ENCODE assay signal across 13 cellular contexts in genomic region chr11:954392-955144, GRCh38. TPM values are rescaled to one million over a fixed set of nuclear protein-coding genes. Genes with fewer than 3 reads are reported as not detected.
DNase-seq lines count a peak whose midpoint lies in the region; ATAC-seq, FAIRE-seq and TF ChIP-seq lines count a peak whose summit lies in the region.
"Had no signal": no experiment of that assay in that cellular context is flagged by ENCODE, and none has a peak within 500 bp of the region (broad histone marks: within the 10 kb centered on the region; RNA-seq: fewer than 3 reads in every experiment).

No MANE protein-coding gene starts in this region.

- H3K27me3 Mint-ChIP-seq in CD4-positive, alpha-beta T cell, result no peaks in the 10 kb centered on the region
- H3K27me3 Mint-ChIP-seq in astrocyte (ENCODE audit: low read depth, unreplicated experiment) (no peaks in the 10 kb centered on the region), naive B cell (no peaks in the 10 kb centered on the region)

- WGBS in IMR-90 (ENCODE audit: extremely low coverage in 2 of 2, insufficient read length in 1 of 2), 2 experiments, result 94 to 100% methylated on average over 3 of the region's 5 CpGs

- peaks cover 2% of the 10 kb centered on the region for H3K9me3 Mint-ChIP-seq in CD4-positive, alpha-beta T cell
- H3K9me3 Mint-ChIP-seq in astrocyte (ENCODE audit: unreplicated experiment), result no peaks in the 10 kb centered on the region
- peaks cover 0 to 5% (median 3%) of the 10 kb centered on the region in 7 donors for H3K9me3 Mint-ChIP-seq in naive B cell

- H4K20me1 ChIP-seq in IMR-90 (ENCODE audit: insufficient read depth, low read length), result peaks cover 70% of the 10 kb centered on the region
- H4K20me1 ChIP-seq in astrocyte (ENCODE audit: insufficient read depth, low read length), result peaks cover 90% of the 10 kb centered on the region

- H3K14ac ChIP-seq in IMR-90 (replicated peaks; ENCODE audit: low read depth, low read length), result no peak overlapping the region

- CTCF ChIA-PET in CD4-positive, alpha-beta T cell (lab: Charles Lee), result no interaction called here
- CTCF ChIA-PET in IMR-90 (lab: Yijun Ruan, JAX), result interaction anchor here (0.8 kb wide), 1 partner anchor 9 kb away, joined by 3 read pairs; no protein-coding TSS in a partner anchor

- no peak overlapping the region for H3K56ac ChIP-seq in IMR-90 (ENCODE audit: extremely low read depth, insufficient read depth, low read length)

- no peak overlapping the region for H3K4me3 Mint-ChIP-seq in CD4-positive, alpha-beta T cell
- H3K4me3 Mint-ChIP-seq in astrocyte (ENCODE audit: unreplicated experiment) (no peak overlapping the region), naive B cell (peak overlapping the region in 6 of 8 donors; percentile 12 to 86 (median 44))

- no peak overlapping the region for H2BK120ac ChIP-seq in IMR-90 (ENCODE audit: low read depth, low read length)

- peaks cover 4% of the 10 kb centered on the region for H3K9me3 ChIP-seq in CD4-positive, alpha-beta T cell (ENCODE audit: control insufficient read depth, low read length)
- H3K9me3 ChIP-seq in IMR-90 (ENCODE audit: control insufficient read depth, insufficient read depth, low read length), result no peaks in the 10 kb centered on the region
- H3K9me3 ChIP-seq in astrocyte (ENCODE audit: insufficient read depth, low read depth, low read length), result no peaks in the 10 kb centered on the region
- no peaks in the 10 kb centered on the region for H3K9me3 ChIP-seq in lower lobe of right lung
- H3K9me3 ChIP-seq: thoracic aorta had no signal

- in situ Hi-C loops in IMR-90 (cut with MboI; ENCODE audit: low sequenced_read_pairs), result no loop called here

- no peak overlapping the region for H2AK9ac ChIP-seq in IMR-90 (replicated peaks; ENCODE audit: low read depth, low read length, poor library complexity)

- no peak overlapping the region for H3K4ac ChIP-seq in IMR-90 (ENCODE audit: low read depth, low read length)

- no peak for TF ChIP-seq CTCF in CD4-positive, alpha-beta T cell (IDR thresholded peaks at IDR 0.05)
- TF ChIP-seq CTCF in IMR-90 (conservative IDR thresholded peaks at IDR 0.05; ENCODE audit: low read depth, low read length) (no peak), astrocyte (IDR thresholded peaks at IDR 0.05; ENCODE audit: insufficient read depth, low read depth, low read length) (no peak), lower lobe of right lung (IDR thresholded peaks at IDR 0.05) (no peak)

- H3K79me1 ChIP-seq in IMR-90 (ENCODE audit: low read depth in 1 of 2, low read length in 2 of 2), result peaks cover 23 to 77% of the 10 kb centered on the region in 2 experiments

- peaks cover 15% of the 10 kb centered on the region for H3K4me1 ChIP-seq in IMR-90 (ENCODE audit: control insufficient read depth, insufficient read depth, low read length)
- no peaks in the 10 kb centered on the region for H3K4me1 ChIP-seq in astrocyte (ENCODE audit: insufficient read depth, low read length)
- H3K4me1 ChIP-seq in lower lobe of right lung, result peaks cover 27% of the 10 kb centered on the region

- no peak overlapping the region for H4K5ac ChIP-seq in IMR-90 (ENCODE audit: low read depth, low read length)

- peaks cover 28% of the 10 kb centered on the region for H3K4me1 Mint-ChIP-seq in CD4-positive, alpha-beta T cell (ENCODE audit: low read depth)
- H3K4me1 Mint-ChIP-seq in astrocyte (ENCODE audit: low read depth, unreplicated experiment) (peaks cover 34% of the 10 kb centered on the region), naive B cell (peaks cover 36 to 48% (median 39%) of the 10 kb centered on the region in 3 donors)

- no peak for ATAC-seq in CD4-positive, alpha-beta T cell (ENCODE audit: poor library complexity)
- no peak for ATAC-seq in IMR-90 (ENCODE audit: low read depth)
- ATAC-seq in naive B cell (ENCODE audit: low read depth in 2 of 2), result peak; percentile 50 to 55
- no peak for ATAC-seq in lower lobe of right lung

- H3K27me3 ChIP-seq in CD4-positive, alpha-beta T cell (ENCODE audit: control insufficient read depth, insufficient read depth, low read length), result no peaks in the 10 kb centered on the region
- H3K27me3 ChIP-seq in IMR-90 (ENCODE audit: control insufficient read depth, insufficient read depth, low read length) (no peaks in the 10 kb centered on the region), astrocyte (ENCODE audit: insufficient read depth, low read length) (no peaks in the 10 kb centered on the region), lower lobe of right lung (ENCODE audit: low read depth) (no peaks in the 10 kb centered on the region)

- peaks cover 20% of the 10 kb centered on the region; the same call in 1 of the 2 replicates for H3K9me1 ChIP-seq in IMR-90 (ENCODE audit: insufficient read depth, low read length)

- H4K91ac ChIP-seq in IMR-90 (ENCODE audit: insufficient read depth, low read depth, low read length), result no peak overlapping the region

- H4K8ac ChIP-seq in IMR-90 (ENCODE audit: low read depth in 2 of 2, low read length in 2 of 2), result no peak overlapping the region

- H3K4me2 ChIP-seq in IMR-90 (ENCODE audit: low read depth, low read length) (no peak overlapping the region), astrocyte (ENCODE audit: low read length) (no peak overlapping the region)

- H2AFZ ChIP-seq in IMR-90 (replicated peaks; ENCODE audit: low read length, poor library complexity) (no peak overlapping the region), astrocyte (ENCODE audit: low read depth, low read length) (no peak overlapping the region)

- no peak overlapping the region for H3K27ac ChIP-seq in CD4-positive, alpha-beta T cell (ENCODE audit: low read depth, low read length)
- H3K27ac ChIP-seq in IMR-90 (ENCODE audit: insufficient read depth, low read length) (no peak overlapping the region), astrocyte (ENCODE audit: low read depth, low read length) (no peak overlapping the region), lower lobe of right lung (no peak overlapping the region)
- H3K27ac ChIP-seq: HL-60, thoracic aorta had no signal

- dilution Hi-C loops in IMR-90 (cut with HindIII; ENCODE audit: low sequenced_read_pairs, unreplicated experiment), result no loop called here

- H2BK15ac ChIP-seq in IMR-90 (ENCODE audit: low read depth, low read length), result no peak overlapping the region

- no peak overlapping the region for H2AK5ac ChIP-seq in IMR-90 (ENCODE audit: low read depth, low read length)

- TF ChIP-seq RAD21 in IMR-90 (IDR thresholded peaks at IDR 0.05; ENCODE audit: low read length), result no peak

- intact Hi-C loops in CD4-positive, alpha-beta T cell (cut with DNase I, micrococcal nuclease), result no loop called here
- intact Hi-C loops in IMR-90 (cut with micrococcal nuclease), result no loop called here
- intact Hi-C loops in lower lobe of right lung (cut with DNase I), result no loop called here

- H3K36me3 ChIP-seq in IMR-90 (ENCODE audit: control insufficient read depth, insufficient read depth, low read length) (peaks cover 15% of the 10 kb centered on the region; the same call in 1 of the 2 replicates), astrocyte (ENCODE audit: insufficient read depth, low read length) (no peaks in the 10 kb centered on the region), lower lobe of right lung (peaks cover 20% of the 10 kb centered on the region)

- no peak overlapping the region for H2BK20ac ChIP-seq in IMR-90 (ENCODE audit: low read depth, low read length)

- H3K4me3 ChIP-seq in IMR-90 (ENCODE audit: insufficient read depth, low read depth, low read length), result no peak overlapping the region
- no peak overlapping the region for H3K4me3 ChIP-seq in astrocyte (ENCODE audit: insufficient read depth, low read depth, low read length)
- H3K4me3 ChIP-seq in lower lobe of right lung, result no peak overlapping the region
- H3K4me3 ChIP-seq: thoracic aorta had no signal

- H3K23ac ChIP-seq in IMR-90 (ENCODE audit: low read depth, low read length), result peak overlapping the region; percentile 32; the same call in 1 of the 2 replicates

- peak overlapping the region; percentile 69 for H2BK5ac ChIP-seq in IMR-90 (ENCODE audit: low read depth, low read length, poor library complexity, severe bottlenecking)

- no peak for DNase-seq in CD4-positive, alpha-beta T cell
- no peak for DNase-seq in IMR-90
- no peak for DNase-seq in astrocyte (ENCODE audit: low read depth)
- no peak for DNase-seq in naive B cell
- no peak for DNase-seq in NCI-H2171 treated with DMSO at 0.1 percent for 48 hours (lab: John Stamatoyannopoulos, UW)
- no peak for DNase-seq in activated effector memory CD4-positive, alpha-beta T cell treated with anti-CD3 and anti-CD28 coated beads, Interleukin-2, amount 50 U/mL, for 16 hours
- DNase-seq in amniotic stem cell (lab: John Stamatoyannopoulos, UW), result no peak
- DNase-seq in lower lobe of right lung, result no peak
- DNase-seq: aorta, NCI-H1417 treated with DMSO at 0.1 percent for 48 hours, SHP77 had no signal

- H3K18ac ChIP-seq in IMR-90 (ENCODE audit: low read depth, low read length), result no peak overlapping the region

- no peak for FAIRE-seq in astrocyte (lab: Jason Lieb, UNC)

- no TSS peak for BruUV-seq in IMR-90 (replicated peaks; lab: Mats Ljungman, UMichigan)

- H3K79me2 ChIP-seq in astrocyte (ENCODE audit: insufficient read depth, low read length), result peaks cover 73% of the 10 kb centered on the region

- H3K9ac ChIP-seq in IMR-90 (ENCODE audit: low read depth, low read length) (no peak overlapping the region), astrocyte (ENCODE audit: low read length) (no peak overlapping the region)

- POLR2A ChIA-PET in CD4-positive, alpha-beta T cell (lab: Charles Lee), result interaction anchor here (0.6 kb wide), 1 partner anchor 47 kb away, joined by 3 read pairs; no protein-coding TSS in a partner anchor
- POLR2A ChIA-PET in IMR-90 (lab: Charles Lee; ENCODE audit: unreplicated experiment), result no interaction called here

- peaks cover 55% of the 10 kb centered on the region for H3K36me3 Mint-ChIP-seq in CD4-positive, alpha-beta T cell (ENCODE audit: low read depth)
- peaks cover 21% of the 10 kb centered on the region for H3K36me3 Mint-ChIP-seq in astrocyte (ENCODE audit: low read depth, unreplicated experiment)
- H3K36me3 Mint-ChIP-seq in naive B cell, result peaks cover 0 to 4% of the 10 kb centered on the region in 2 donors

- peak overlapping the region; percentile 47 for H3K27ac Mint-ChIP-seq in CD4-positive, alpha-beta T cell
- H3K27ac Mint-ChIP-seq in astrocyte (ENCODE audit: unreplicated experiment), result peak overlapping the region; percentile 58
- H3K27ac Mint-ChIP-seq in naive B cell, result peak overlapping the region; percentile 1 to 96 (median 72)

- no peak for TF ChIP-seq POLR2A in IMR-90 (IDR thresholded peaks at IDR 0.05; ENCODE audit: low read depth, low read length)

RNA-seq across cellular contexts. Expression of gene AP2A2, which starts 28.9 kb away (rescaled TPM):
- total RNA-seq in CD4-positive, alpha-beta T cell, result 10 to 100 TPM; 45.9 to 46.6 TPM
- total RNA-seq in IMR-90 (2012; rRNA removed), result 19.9 and 20.3 TPM in 2 replicates
- 49.0 and 53.6 TPM in 2 replicates for polyA plus RNA-seq in IMR-90 (2012; rRNA removed)
- 46.9 and 51.2 TPM in 2 replicates for polyA plus RNA-seq in IMR-90 (2012; cell fraction: cytosol; rRNA removed)
- 155 and 163 TPM in 2 replicates for polyA plus RNA-seq in IMR-90 (2012; cell fraction: nucleus; rRNA removed; ENCODE audit: low replicate concordance)
- total RNA-seq in astrocyte, result 105 and 110 TPM in 2 replicates
- polyA plus RNA-seq in naive B cell (ENCODE audit: low read depth in 6 of 6), result 1 to 10 TPM; 3.3 to 9.2 (median 4.7) TPM
- total RNA-seq in lower lobe of right lung, result 130 TPM

RNA-seq across cellular contexts. Expression of gene CHID1, which starts 44.0 kb away (rescaled TPM):
- total RNA-seq in CD4-positive, alpha-beta T cell, result 10 to 100 TPM; 17.1 to 22.8 TPM
- total RNA-seq in IMR-90 (2012; rRNA removed) (30.3 and 34.2 TPM in 2 replicates), astrocyte (72.6 and 74.6 TPM in 2 replicates), lower lobe of right lung (65.0 TPM)
- polyA plus RNA-seq in IMR-90 (2012; rRNA removed) (121 and 140 TPM in 2 replicates), naive B cell (ENCODE audit: low read depth in 6 of 6) (10 to 100 TPM; 39.0 to 69.7 (median 47.2) TPM)
- 278 and 288 TPM in 2 replicates for polyA plus RNA-seq in IMR-90 (2012; cell fraction: cytosol; rRNA removed)
- 60.7 and 79.7 TPM in 2 replicates for polyA plus RNA-seq in IMR-90 (2012; cell fraction: nucleus; rRNA removed; ENCODE audit: low replicate concordance)

Comparison
In these comparisons a context has a peak if more than half of its experiments do, and no peak if none do; other contexts are left out.
1. ATAC-seq: peak in naive B cell (2 of 2); none in CD4-positive, alpha-beta T cell (single experiment), IMR-90 (single experiment) and lower lobe of right lung (0 of 2).
2. H3K4me3 Mint-ChIP-seq: peak in naive B cell (6 of 8); none in CD4-positive, alpha-beta T cell (single experiment) and astrocyte (single experiment).
3. Peak in every context shown above with its lines, with median percentiles within 50 percentile points of each other: H3K27ac Mint-ChIP-seq.